14 cellular contexts compared by ENCODE assay signal in the genomic region with DNA sequence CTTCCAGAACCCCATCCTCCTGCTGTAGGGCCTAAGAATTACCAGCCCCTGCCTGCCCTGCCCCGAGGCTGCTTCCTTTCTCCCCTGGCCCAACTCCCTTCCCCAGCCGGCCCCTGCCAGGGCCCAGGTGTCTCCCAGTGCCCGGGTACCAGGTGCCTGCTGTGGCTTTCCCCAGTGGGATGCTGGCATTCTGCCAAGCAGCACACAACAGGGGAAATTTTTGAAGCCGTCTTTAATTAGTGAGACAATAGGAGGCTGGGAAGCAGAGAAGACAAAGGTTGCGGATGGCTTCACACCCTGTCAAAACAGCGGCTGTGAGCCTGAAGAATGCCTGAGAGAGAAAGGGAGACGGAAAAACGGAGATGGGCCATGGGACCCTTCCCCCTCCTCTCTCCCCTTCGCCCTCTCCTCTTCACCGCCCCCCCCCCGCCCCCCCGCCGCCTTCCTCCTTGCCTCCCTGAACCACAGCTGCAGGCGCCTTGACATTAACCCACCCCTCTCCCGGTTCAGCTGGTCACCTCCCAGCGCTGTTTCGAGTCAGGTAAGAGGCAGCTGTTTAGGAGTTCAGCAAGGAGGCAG.
DNase-seq lines count a peak whose midpoint lies in the region; ATAC-seq and TF ChIP-seq lines count a peak whose summit lies in the region.
"Had no signal": no experiment of that assay in that cellular context is flagged by ENCODE, and none has a peak within 500 bp of the region (broad histone marks: within the 10 kb centered on the region; RNA-seq: fewer than 3 reads in every experiment).

No MANE protein-coding gene starts in this region.

- peak; percentile 69 for DNase-seq in D341Med (ENCODE audit: low spot score)
- DNase-seq in NCI-H345 treated with DMSO at 0.1 percent for 48 hours (lab: John Stamatoyannopoulos, UW; ENCODE audit: unreplicated experiment) = peak; percentile 92
- DNase-seq in left kidney (ENCODE audit: low read depth, low spot score) = peak; percentile 80
- no peak for DNase-seq in stimulated activated CD4-positive, alpha-beta T cell treated with anti-CD3 and anti-CD28 coated beads, Interleukin-2, amount 100 ng/mL, for 24 hours
- DNase-seq in NCI-H1048 (lab: John Stamatoyannopoulos, UW) = no peak
- DNase-seq: activated CD4-positive, CD25-positive, alpha-beta regulatory T cell treated with anti-CD3 and anti-CD28 coated beads, Interleukin-2, amount 50 U/mL, for 72 hours; activated T-cell treated with anti-CD3 and anti-CD28 coated beads for 4 hours; naive thymus-derived CD8-positive, alpha-beta T cell; stimulated activated naive CD8-positive, alpha-beta T cell treated with anti-CD3 and anti-CD28 coated beads, Interleukin-15, Interleukin-2, amounts not matched to agents 100 U/mL and 50 U/mL, for 24 hours had no signal

- ATAC-seq in HG03571 (IDR thresholded peaks at IDR 0.05; ENCODE audit: unreplicated experiment) (no peak), GM21619 (IDR thresholded peaks at IDR 0.05; ENCODE audit: unreplicated experiment) (no peak)
- ATAC-seq: activated naive CD4-positive, alpha-beta T cell treated with anti-CD3 and anti-CD28 coated beads, Interleukin-2, amount 50 U/mL, for 72 hours; left lobe of liver; naive thymus-derived CD8-positive, alpha-beta T cell; stimulated activated naive CD8-positive, alpha-beta T cell treated with anti-CD3 and anti-CD28 coated beads, Interleukin-15, Interleukin-2, amounts not matched to agents 100 U/mL and 50 U/mL, for 24 hours had no signal

- no peak for TF ChIP-seq RAD21 in Ishikawa (IDR thresholded peaks at IDR 0.05; ENCODE audit: low read depth)

- no peak for TF ChIP-seq EP300 in Ishikawa (IDR thresholded peaks at IDR 0.05; ENCODE audit: borderline replicate concordance)

TF ChIP-seq in Ishikawa, 13 proteins besides CTCF, POLR2A, EP300 and RAD21:
- no peak for TF ChIP-seq TAF1 (IDR thresholded peaks at IDR 0.05; ENCODE audit: low read depth)
- TF ChIP-seq TCF12 (IDR thresholded peaks at IDR 0.05; ENCODE audit: low read depth) = 0 out of 2 replicates have a peak, but pooled peaks have one; percentile 50
- TF ChIP-seq NFIC (IDR thresholded peaks at IDR 0.05) = peak; percentile 82
- TF ChIP-seq, protein P1, sequence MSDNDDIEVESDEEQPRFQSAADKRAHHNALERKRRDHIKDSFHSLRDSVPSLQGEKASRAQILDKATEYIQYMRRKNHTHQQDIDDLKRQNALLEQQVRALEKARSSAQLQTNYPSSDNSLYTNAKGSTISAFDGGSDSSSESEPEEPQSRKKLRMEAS (IDR thresholded peaks at IDR 0.05) = no peak
- TF ChIP-seq, protein P2, sequence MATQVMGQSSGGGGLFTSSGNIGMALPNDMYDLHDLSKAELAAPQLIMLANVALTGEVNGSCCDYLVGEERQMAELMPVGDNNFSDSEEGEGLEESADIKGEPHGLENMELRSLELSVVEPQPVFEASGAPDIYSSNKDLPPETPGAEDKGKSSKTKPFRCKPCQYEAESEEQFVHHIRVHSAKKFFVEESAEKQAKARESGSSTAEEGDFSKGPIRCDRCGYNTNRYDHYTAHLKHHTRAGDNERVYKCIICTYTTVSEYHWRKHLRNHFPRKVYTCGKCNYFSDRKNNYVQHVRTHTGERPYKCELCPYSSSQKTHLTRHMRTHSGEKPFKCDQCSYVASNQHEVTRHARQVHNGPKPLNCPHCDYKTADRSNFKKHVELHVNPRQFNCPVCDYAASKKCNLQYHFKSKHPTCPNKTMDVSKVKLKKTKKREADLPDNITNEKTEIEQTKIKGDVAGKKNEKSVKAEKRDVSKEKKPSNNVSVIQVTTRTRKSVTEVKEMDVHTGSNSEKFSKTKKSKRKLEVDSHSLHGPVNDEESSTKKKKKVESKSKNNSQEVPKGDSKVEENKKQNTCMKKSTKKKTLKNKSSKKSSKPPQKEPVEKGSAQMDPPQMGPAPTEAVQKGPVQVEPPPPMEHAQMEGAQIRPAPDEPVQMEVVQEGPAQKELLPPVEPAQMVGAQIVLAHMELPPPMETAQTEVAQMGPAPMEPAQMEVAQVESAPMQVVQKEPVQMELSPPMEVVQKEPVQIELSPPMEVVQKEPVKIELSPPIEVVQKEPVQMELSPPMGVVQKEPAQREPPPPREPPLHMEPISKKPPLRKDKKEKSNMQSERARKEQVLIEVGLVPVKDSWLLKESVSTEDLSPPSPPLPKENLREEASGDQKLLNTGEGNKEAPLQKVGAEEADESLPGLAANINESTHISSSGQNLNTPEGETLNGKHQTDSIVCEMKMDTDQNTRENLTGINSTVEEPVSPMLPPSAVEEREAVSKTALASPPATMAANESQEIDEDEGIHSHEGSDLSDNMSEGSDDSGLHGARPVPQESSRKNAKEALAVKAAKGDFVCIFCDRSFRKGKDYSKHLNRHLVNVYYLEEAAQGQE (IDR thresholded peaks at IDR 0.05; ENCODE audit: low read depth) = no peak

Comparison
In these comparisons a context has a peak if more than half of its experiments do, and no peak if none do; other contexts are left out.
1. DNase-seq: peak in D341Med (single experiment), NCI-H345 treated with DMSO at 0.1 percent for 48 hours (single experiment) and left kidney (single experiment); none in stimulated activated CD4-positive, alpha-beta T cell treated with anti-CD3 and anti-CD28 coated beads, Interleukin-2, amount 100 ng/mL, for 24 hours (0 of 2) and NCI-H1048 (single experiment).